Comparison of ENCODE assay signal across 11 cellular contexts in the genomic region with DNA sequence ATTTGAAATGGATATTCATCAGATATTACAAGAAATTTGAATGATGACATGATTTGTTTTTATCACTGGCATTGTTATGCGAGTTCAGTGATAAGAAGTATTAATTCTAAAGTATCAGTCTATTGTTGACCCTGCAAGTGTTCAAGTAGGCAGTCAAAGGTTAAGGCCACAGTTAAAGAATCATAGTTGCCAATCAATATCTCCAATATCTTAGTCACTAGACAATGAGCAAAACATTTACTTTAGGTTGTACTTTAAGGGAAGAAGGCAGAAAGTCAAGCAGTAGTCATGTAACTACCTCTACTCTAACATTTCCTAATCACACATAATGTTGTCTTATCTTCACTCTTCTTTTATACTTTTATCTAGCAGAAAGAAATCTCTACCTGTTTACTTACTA.
"Had no signal": no experiment of that assay in that cellular context is flagged by ENCODE, and none has a peak within 500 bp of the region (broad histone marks: within the 10 kb centered on the region; RNA-seq: fewer than 3 reads in every experiment).

No MANE protein-coding gene starts in this region.

- H3K4me1 ChIP-seq: HAP-1 had no signal

- H3K27ac ChIP-seq: GM23248 had no signal

- H3K36me3 ChIP-seq: HAP-1 had no signal

- FAIRE-seq: H1, H54 had no signal

- H2AFZ ChIP-seq: GM23248 had no signal

- H3K9me3 ChIP-seq: HAP-1 had no signal

- H3K4me3 ChIP-seq: GM23248, GM23338, HAP-1 had no signal

- H3K9me3 Mint-ChIP-seq: H9 had no signal

- H3K4me2 ChIP-seq: GM23338 had no signal

- H3K27ac Mint-ChIP-seq: GM23338, H9, HFFc6 had no signal

- ATAC-seq: GM23338, HCT116 had no signal

- H3K4me3 Mint-ChIP-seq: GM23338, H9, HFFc6 had no signal

- H3K9ac ChIP-seq: GM23248 had no signal

- DNase-seq: GM23248, GOT3, H7, H9, HCEC 1CT, HFFc6 had no signal
